Comparison of ENCODE assay signal across 8 cellular contexts in genomic region chr1:236058141-236058626, GRCh38. TPM values are rescaled to one million over a fixed set of nuclear protein-coding genes. Genes with fewer than 3 reads are reported as not detected.
DNase-seq lines count a peak whose midpoint lies in the region; ATAC-seq and TF ChIP-seq lines count a peak whose summit lies in the region.

No MANE protein-coding gene starts in this region.

- peak overlapping the region; percentile 31 for H3K4me3 ChIP-seq in ACC112 (ENCODE audit: low read depth, low read length)
- H3K4me3 ChIP-seq in fibroblast of villous mesenchyme (ENCODE audit: low read depth, low read length), result peak overlapping the region; percentile 33

- ATAC-seq in GM19397 (IDR thresholded peaks at IDR 0.05; ENCODE audit: unreplicated experiment), result peak; percentile 81
- peak; percentile 94 for ATAC-seq in HG03432 (IDR thresholded peaks at IDR 0.05; ENCODE audit: unreplicated experiment)

- no peak for TF ChIP-seq CTCF in fibroblast of villous mesenchyme (IDR thresholded peaks at IDR 0.05; ENCODE audit: insufficient read depth, low read depth, low read length)

- intact Hi-C loops in posterior cingulate gyrus (cut with DNase I), result no loop called here

- peak; percentile 72 for DNase-seq in fibroblast of villous mesenchyme (ENCODE audit: low read depth)
- DNase-seq in posterior cingulate gyrus, result no peak
- DNase-seq in amniotic stem cell (lab: John Stamatoyannopoulos, UW), result no peak
- no peak for DNase-seq in iPS-NIHi11 (ENCODE audit: low spot score)
- DNase-seq in Ammon's horn (ENCODE audit: low spot score), result no peak

- peak overlapping the region; percentile 34; the same call in 1 of the 2 replicates for H3K27ac ChIP-seq in ACC112 (ENCODE audit: low read depth, low read length)

- H3K36me3 ChIP-seq in ACC112 (ENCODE audit: insufficient read depth, low read length), result peaks cover 20% of the 10 kb centered on the region

- peak overlapping the region; percentile 39 for H2AFZ ChIP-seq in ACC112 (ENCODE audit: low read length, unreplicated experiment)

- no peaks in the 10 kb centered on the region for H3K27me3 ChIP-seq in ACC112 (ENCODE audit: insufficient read depth, low read length)

- peaks cover 20% of the 10 kb centered on the region for H3K4me1 ChIP-seq in ACC112 (ENCODE audit: control insufficient read depth, insufficient read depth, low read length, unreplicated experiment)

- peaks cover 52% of the 10 kb centered on the region for H3K79me2 ChIP-seq in ACC112 (ENCODE audit: control insufficient read depth, insufficient read depth, low read length, unreplicated experiment)

RNA-seq across cellular contexts. Expression of gene NID1, which starts 6.7 kb away (rescaled TPM):
- 204 and 211 TPM in 2 replicates for total RNA-seq in fibroblast of villous mesenchyme
